In genomic region chr2:236570081-236570979, GRCh38 we compare ENCODE assay signal across 9 cellular contexts. TPM values are rescaled to one million over a fixed set of nuclear protein-coding genes. Genes with fewer than 3 reads are reported as not detected.
DNase-seq lines count a peak whose midpoint lies in the region; ATAC-seq, FAIRE-seq and TF ChIP-seq lines count a peak whose summit lies in the region.
"Had no signal": no experiment of that assay in that cellular context is flagged by ENCODE, and none has a peak within 500 bp of the region (broad histone marks: within the 10 kb centered on the region; RNA-seq: fewer than 3 reads in every experiment).

No MANE protein-coding gene starts in this region.

- H3K9me3 ChIP-seq in H1 (ENCODE audit: insufficient read depth in 2 of 2, low read depth in 1 of 2, low read length in 1 of 2): no peaks in the 10 kb centered on the region

- peaks cover 4% of the 10 kb centered on the region; the same call in 1 of the 2 replicates for H3K23me2 ChIP-seq in H1 (ENCODE audit: low read depth, low read length)

- H3K18ac ChIP-seq in H1 (ENCODE audit: extremely low read depth, low read length): 0 out of 2 replicates have a peak overlapping the region, but pooled peaks have one; percentile 27

- DNase-seq in GM06990 (ENCODE audit: extremely low read depth, insufficient read length) (peak; percentile 30), H1 (ENCODE audit: low read depth in 1 of 2, low spot score in 2 of 2) (no peak), progenitor cell of endocrine pancreas (ENCODE audit: low spot score, unreplicated experiment) (no peak), GM12892 (ENCODE audit: insufficient read length) (no peak), T-helper 9 cell (no peak)
- DNase-seq: NCI-H1105 had no signal

- CTCF ChIA-PET in H1 (lab: Charles Lee; ENCODE audit: partially characterized antibody): interaction anchor here (0.6 to 2.1 kb wide), 27 partner anchors 8 to 503 kb away, joined by 3 to 14 read pairs (median 4); no protein-coding TSS in a partner anchor

- H3K27ac ChIP-seq in KMS-11 (no peak overlapping the region), H1 (ENCODE audit: low read depth, low read length) (no peak overlapping the region)

- no peak overlapping the region for H2BK120ac ChIP-seq in H1 (replicated peaks; ENCODE audit: low read depth, low read length)

- H4K91ac ChIP-seq in H1 (replicated peaks; ENCODE audit: insufficient read length, low read length): no peak overlapping the region

- no peak overlapping the region for H3K23ac ChIP-seq in H1 (ENCODE audit: insufficient read length)

- H3K4me2 ChIP-seq in KMS-11 (peak overlapping the region; percentile 81), H1 (ENCODE audit: insufficient read depth in 1 of 2, low read depth in 2 of 2, low read length in 2 of 2) (peak overlapping the region; percentile 60 to 85)

- peaks cover 16% of the 10 kb centered on the region for H3K4me1 ChIP-seq in KMS-11 (ENCODE audit: low read depth, poor library complexity, severe bottlenecking)
- peaks cover 9 to 35% (median 19%) of the 10 kb centered on the region in 4 experiments for H3K4me1 ChIP-seq in H1 (replicated peaks in 1 of 4; ENCODE audit: control insufficient read depth in 3 of 4, insufficient read depth in 4 of 4, low read length in 3 of 4)

- no peak for TF ChIP-seq CTCF in GM06990 (IDR thresholded peaks at IDR 0.05; ENCODE audit: insufficient read depth, low read length, poor library complexity, severe bottlenecking)
- no peak for TF ChIP-seq CTCF in KMS-11 (conservative IDR thresholded peaks at IDR 0.05; ENCODE audit: low read depth, low read length)
- TF ChIP-seq CTCF in H1 (IDR thresholded peaks at IDR 0.05; ENCODE audit: control extremely low read depth in 1 of 3, insufficient read depth in 1 of 3, low read depth in 1 of 3, low read length in 3 of 3): no peak
- TF ChIP-seq CTCF in progenitor cell of endocrine pancreas (IDR thresholded peaks at IDR 0.05; ENCODE audit: unreplicated experiment): no peak

- no peak for TF ChIP-seq RAD21 in H1 (IDR thresholded peaks at IDR 0.05 in 1 of 2, conservative IDR thresholded peaks at IDR 0.05 in 1 of 2; ENCODE audit: low read depth in 2 of 2, low read length in 2 of 2)

- no peak overlapping the region for H3K56ac ChIP-seq in H1 (replicated peaks; ENCODE audit: insufficient read length, low read depth, low read length)

- no peaks in the 10 kb centered on the region for H3K79me2 ChIP-seq in KMS-11 (ENCODE audit: insufficient read depth, low read depth)
- no peaks in the 10 kb centered on the region for H3K79me2 ChIP-seq in H1 (ENCODE audit: control insufficient read depth in 1 of 2, insufficient read depth in 2 of 2, low read length in 2 of 2)

- no peak overlapping the region for H4K8ac ChIP-seq in H1 (ENCODE audit: extremely low read depth, insufficient read depth, low read length)

- no peaks in the 10 kb centered on the region for H3K36me3 Mint-ChIP-seq in progenitor cell of endocrine pancreas (ENCODE audit: insufficient read depth)

- no peaks in the 10 kb centered on the region for H3K9me3 Mint-ChIP-seq in progenitor cell of endocrine pancreas (ENCODE audit: low read depth)

- no peak overlapping the region for H2BK5ac ChIP-seq in H1 (ENCODE audit: low read depth, low read length)

- no peak overlapping the region for H2BK20ac ChIP-seq in H1 (ENCODE audit: low read length)

- WGBS in H1 (ENCODE audit: extremely low coverage in 1 of 2, insufficient coverage in 1 of 2, insufficient read length in 1 of 2, insufficient replicate concordance in 2 of 2, low coverage in 1 of 2, low lambda C conversion rate in 2 of 2, missing lambda C conversion rate in 1 of 2), 2 experiments: 59% methylated on average over 6 of the region's 6 CpGs; no CpG with 5 or more reads in 1 of the 2 experiments

- no peak for TF ChIP-seq POLR2A in H1 (IDR thresholded peaks at IDR 0.05; ENCODE audit: control extremely low read depth in 1 of 2, low read depth in 2 of 2, low read length in 2 of 2)
- no peak for TF ChIP-seq POLR2A in GM12892 (IDR thresholded peaks at IDR 0.05; ENCODE audit: low read depth, low read length)

- ATAC-seq in HG02759 (IDR thresholded peaks at IDR 0.05; ENCODE audit: unreplicated experiment) (no peak), GM18517 (IDR thresholded peaks at IDR 0.05; ENCODE audit: unreplicated experiment) (no peak)

- no peak for FAIRE-seq in H1 (lab: Jason Lieb, UNC)
- no peak for FAIRE-seq in GM12892 (lab: Jason Lieb, UNC)

- no peak overlapping the region for H3K4ac ChIP-seq in H1 (replicated peaks; ENCODE audit: insufficient read length, low read depth, low read length)

- H3K27me3 ChIP-seq in GM06990 (replicated peaks; ENCODE audit: control insufficient read depth, insufficient read depth, low read length): no peaks in the 10 kb centered on the region
- H3K27me3 ChIP-seq in KMS-11 (ENCODE audit: insufficient read depth, low read depth): no peaks in the 10 kb centered on the region; the same call in 1 of the 2 replicates
- H3K27me3 ChIP-seq in H1 (replicated peaks in 1 of 4; ENCODE audit: control insufficient read depth in 3 of 4, extremely low read depth in 1 of 4, insufficient read depth in 3 of 4, low read length in 3 of 4): peaks cover 9 to 31% (median 19%) of the 10 kb centered on the region in 4 experiments

- H3K4me3 ChIP-seq in GM06990 (replicated peaks; ENCODE audit: low read depth, low read length) (peak overlapping the region; percentile 58), KMS-11 (IDR thresholded peaks at IDR 0.05; ENCODE audit: insufficient read depth, low read depth, low read length) (peak overlapping the region; percentile 45), H1 (ENCODE audit: extremely low read depth in 1 of 4, insufficient read depth in 2 of 4, low read depth in 3 of 4, low read length in 4 of 4) (peak overlapping the region in 3 of 4 experiments; percentile 5 to 57 (median 20); a peak in 4 of 8 replicates)

- H3K79me1 ChIP-seq in H1 (ENCODE audit: low read depth, low read length): no peaks in the 10 kb centered on the region

- H2AFZ ChIP-seq in KMS-11 (ENCODE audit: low read depth) (peak overlapping the region; percentile 68; the same call in 1 of the 2 replicates), H1 (ENCODE audit: low read length) (peak overlapping the region; percentile 14; the same call in 1 of the 2 replicates)

- H3K9ac ChIP-seq in KMS-11: no peak overlapping the region
- H3K9ac ChIP-seq in H1 (replicated peaks in 1 of 4; ENCODE audit: extremely low read depth in 1 of 4, low read depth in 3 of 4, low read length in 3 of 4): no peak overlapping the region

- H3K14ac ChIP-seq in H1 (ENCODE audit: insufficient read length): no peak overlapping the region

- no peak overlapping the region for H2BK15ac ChIP-seq in H1 (ENCODE audit: low read length)

- no peak overlapping the region for H2BK12ac ChIP-seq in H1 (ENCODE audit: low read depth, low read length)

- no peak overlapping the region for H2AK5ac ChIP-seq in H1 (ENCODE audit: low read depth, low read length)

- H3K27me3 Mint-ChIP-seq in progenitor cell of endocrine pancreas: peaks cover 35% of the 10 kb centered on the region

- no peak for TF ChIP-seq EP300 in H1 (IDR thresholded peaks at IDR 0.05; ENCODE audit: borderline replicate concordance in 1 of 2, low read depth in 2 of 2, low read length in 2 of 2)

- H3K36me3 ChIP-seq in GM06990 (ENCODE audit: control insufficient read depth, insufficient read depth, low read length) (peaks cover 2% of the 10 kb centered on the region; the same call in 1 of the 2 replicates), KMS-11 (ENCODE audit: insufficient read depth) (no peaks in the 10 kb centered on the region), H1 (ENCODE audit: control insufficient read depth in 2 of 4, insufficient read depth in 4 of 4, low read length in 3 of 4) (no peaks in the 10 kb centered on the region)

- H4K20me1 ChIP-seq in KMS-11 (ENCODE audit: insufficient read depth): no peaks in the 10 kb centered on the region
- H4K20me1 ChIP-seq in H1 (replicated peaks in 1 of 2; ENCODE audit: control insufficient read depth in 1 of 2, insufficient read depth in 2 of 2, low read length in 2 of 2): no peaks in the 10 kb centered on the region

- POLR2A ChIA-PET in H1 (lab: Charles Lee; ENCODE audit: partially characterized antibody): interaction anchor here (1.3 kb wide), 1 partner anchor 8 kb away, joined by 5 read pairs; no protein-coding TSS in a partner anchor

- peak overlapping the region; percentile 89 for H3K27ac Mint-ChIP-seq in progenitor cell of endocrine pancreas

- H4K5ac ChIP-seq in H1 (ENCODE audit: insufficient read length, low read depth, low read length): no peak overlapping the region

- H3K4me1 Mint-ChIP-seq in progenitor cell of endocrine pancreas (ENCODE audit: low read depth): peaks cover 66% of the 10 kb centered on the region

- H3K4me3 Mint-ChIP-seq in progenitor cell of endocrine pancreas (ENCODE audit: low read depth): peak overlapping the region; percentile 88

TF ChIP-seq in H1, 55 proteins besides CTCF, POLR2A, EP300 and RAD21:
- no peak for TF ChIP-seq MAX (IDR thresholded peaks at IDR 0.05)
- no peak for TF ChIP-seq JUN (IDR thresholded peaks at IDR 0.05; ENCODE audit: low read depth, low read length)
- TF ChIP-seq SIRT6 (IDR thresholded peaks at IDR 0.05; ENCODE audit: low read length): no peak
- TF ChIP-seq SAP30 (IDR thresholded peaks at IDR 0.05; ENCODE audit: insufficient read depth, insufficient replicate concordance, low read length): no peak

RNA-seq across cellular contexts. Expression of gene ACKR3, which starts 0.7 kb away (rescaled TPM):
- 0.73 and 1.4 TPM in 2 replicates for total RNA-seq in H1 (2021; fragmentation: NEBNext Ultra II Directional; extraction: Animal tissue kit (Norgen Biotek cat#: 25700))
- polyA plus RNA-seq in H1 (2011; rRNA removed): 22.3 and 24.4 TPM in 2 replicates
- 13.8 TPM for polyA plus RNA-seq in H1 (2011; cell fraction: cytosol; rRNA removed)
- 20.1 TPM for polyA plus RNA-seq in H1 (2011; cell fraction: nucleus; rRNA removed)
- polyA plus RNA-seq in H1 (2012, experiment 1 of 2): 2.5 to 3.7 TPM (median 2.9 TPM) in 4 replicates
- polyA plus RNA-seq in H1 (2012, experiment 2 of 2): 3.0 TPM
- 1.8 TPM for polyA plus RNA-seq in H1 (2013, experiment 1 of 2)
- 1.9 TPM for polyA plus RNA-seq in H1 (2013, experiment 2 of 2)
- 16.7 and 31.3 TPM in 2 replicates for polyA minus RNA-seq in H1 (2011; rRNA and poly(A)+ RNA removed)
- polyA minus RNA-seq in H1 (2011; cell fraction: cytosol; rRNA and poly(A)+ RNA removed): 3.8 TPM
- 3.8 TPM for polyA minus RNA-seq in H1 (2011; cell fraction: nucleus; rRNA and poly(A)+ RNA removed)
- 18.8 and 23.3 TPM in 2 replicates for total RNA-seq in progenitor cell of endocrine pancreas
- polyA plus RNA-seq in GM12892 (2012; ENCODE audit: missing spikeins): 8.4 TPM
